ENCODE assay signal across 8 cellular contexts in genomic region chr6:137094411-137095008, GRCh38. TPM values are rescaled to one million over a fixed set of nuclear protein-coding genes. Genes with fewer than 3 reads are reported as not detected.
DNase-seq lines count a peak whose midpoint lies in the region; ATAC-seq and TF ChIP-seq lines count a peak whose summit lies in the region.

No MANE protein-coding gene starts in this region.

- DNase-seq in AG04449 (ENCODE audit: low read depth, low spot score) (peak; percentile 12), LoVo (ENCODE audit: low spot score) (peak; percentile 74), SK-N-SH (peak; percentile 56), heart right ventricle (peak in 1 of 2 donors; percentile 70), putamen (ENCODE audit: low spot score) (peak; percentile 62)
- peak; percentile 6 for DNase-seq in activated naive CD8-positive, alpha-beta T cell treated with anti-CD3 and anti-CD28 coated beads, Interleukin-2, amount 50 U/mL, for 16 hours (ENCODE audit: low read depth, low spot score)

- 38% methylated on average over 5 of the region's 5 CpGs for WGBS in SK-N-SH (ENCODE audit: low lambda C conversion rate)
- WGBS in heart right ventricle, 2 donors, result 38 to 40% methylated on average over 5 of the region's 5 CpGs

- no peak overlapping the region for H3K9ac ChIP-seq in SK-N-SH

- CTCF ChIA-PET in AG04449 (lab: Yijun Ruan, JAX), result interaction anchor here (0.5 to 7.2 kb wide), 27 partner anchors 8 to 906 kb away, joined by 3 to 57 read pairs (median 4); no protein-coding TSS in a partner anchor
- CTCF ChIA-PET in SK-N-SH (lab: Yijun Ruan, JAX), result interaction anchor here (0.6 to 4.1 kb wide), 76 partner anchors 8 to 772 kb away, joined by 3 to 39 read pairs (median 4); partner anchors contain the start of genes IL20RA, IL22RA2, MAP3K5 and PEX7

- no peaks in the 10 kb centered on the region for H3K36me3 ChIP-seq in SK-N-SH (replicated peaks in 1 of 2; ENCODE audit: control insufficient read depth in 1 of 2, insufficient read depth in 2 of 2, low read length in 1 of 2)
- H3K36me3 ChIP-seq in heart right ventricle, result no peaks in the 10 kb centered on the region

- H3K4me2 ChIP-seq in SK-N-SH, result no peak overlapping the region

- H4K20me1 ChIP-seq in SK-N-SH (ENCODE audit: insufficient read depth), result no peaks in the 10 kb centered on the region

- H3K79me2 ChIP-seq in SK-N-SH (ENCODE audit: insufficient read depth), result no peaks in the 10 kb centered on the region

- H3K4me1 ChIP-seq in SK-N-SH (ENCODE audit: control insufficient read depth in 1 of 2, insufficient read depth in 2 of 2, low read depth in 1 of 2, low read length in 1 of 2) (peaks cover 0 to 8% of the 10 kb centered on the region in 2 experiments; a peak in 1 of 4 replicates), heart right ventricle (peaks cover 0 to 15% (median 0%) of the 10 kb centered on the region in 9 donors)

- H3F3A ChIP-seq in SK-N-SH (replicated peaks; ENCODE audit: insufficient read depth), result no peaks in the 10 kb centered on the region

- no peaks in the 10 kb centered on the region for H3K9me2 ChIP-seq in SK-N-SH

- POLR2A ChIA-PET in AG04449 (lab: Yijun Ruan, JAX), result no interaction called here
- POLR2A ChIA-PET in SK-N-SH (lab: Yijun Ruan, JAX), result interaction anchor here (0.7 to 1.0 kb wide), 2 partner anchors 18 to 115 kb away, joined by 3 to 4 read pairs; no protein-coding TSS in a partner anchor

- H2AFZ ChIP-seq in SK-N-SH (ENCODE audit: low read depth), result no peak overlapping the region

- peak; percentile 90 for TF ChIP-seq RAD21 in SK-N-SH (IDR thresholded peaks at IDR 0.05; ENCODE audit: low read length)

- TF ChIP-seq CTCF in AG04449 (IDR thresholded peaks at IDR 0.05; ENCODE audit: insufficient read depth, low read length, missing control alignments) (peak; percentile 55), SK-N-SH (IDR thresholded peaks at IDR 0.05) (peak; percentile 71), heart right ventricle (IDR thresholded peaks at IDR 0.05) (peak; percentile 58 to 90 (median 80))

- no peak for TF ChIP-seq EP300 in SK-N-SH (IDR thresholded peaks at IDR 0.05; ENCODE audit: borderline replicate concordance in 1 of 2, low read depth in 1 of 2, low read length in 1 of 2)

- H3K9me3 ChIP-seq in SK-N-SH (no peaks in the 10 kb centered on the region), heart right ventricle (no peaks in the 10 kb centered on the region)

- H3K27me3 ChIP-seq in SK-N-SH (ENCODE audit: insufficient read depth) (no peaks in the 10 kb centered on the region), heart right ventricle (no peaks in the 10 kb centered on the region)

- intact Hi-C loops in heart right ventricle (cut with DNase I), result loop anchor here (1.0 to 10.0 kb wide), 16 partner anchors 68 to 548 kb away; partner anchors contain the start of gene IFNGR1 (in 1 of the 10)

- ATAC-seq in GM18498 (IDR thresholded peaks at IDR 0.05; ENCODE audit: unreplicated experiment) (peak; percentile 36), heart right ventricle (peak in 7 of 8 donors; percentile 63 to 79 (median 74)), HG02623 (IDR thresholded peaks at IDR 0.05; ENCODE audit: unreplicated experiment) (no peak)

- H3K27ac ChIP-seq in SK-N-SH (ENCODE audit: low read depth in 2 of 2, low read length in 1 of 2), result no peak overlapping the region; a peak in 1 of 4 replicates
- no peak overlapping the region for H3K27ac ChIP-seq in heart right ventricle

- H3K4me3 ChIP-seq in AG04449 (ENCODE audit: low read depth, low read length) (no peak overlapping the region), SK-N-SH (ENCODE audit: low read depth in 2 of 2, low read length in 1 of 2) (no peak overlapping the region), heart right ventricle (no peak overlapping the region)

TF ChIP-seq in SK-N-SH, 30 proteins besides CTCF, POLR2A, EP300 and RAD21:
- TF ChIP-seq NRF1 (IDR thresholded peaks at IDR 0.05; ENCODE audit: low read depth, low read length), result no peak
- no peak for TF ChIP-seq TCF12 (IDR thresholded peaks at IDR 0.05)
- peak; percentile 69 for TF ChIP-seq SMC3 (IDR thresholded peaks at IDR 0.05; ENCODE audit: low read depth, low read length)
TF ChIP-seq in SK-N-SH: peak in this region for 1.

RNA-seq across cellular contexts. Expression of gene IL20RA, which starts 49.7 kb away (rescaled TPM):
- polyA plus RNA-seq in SK-N-SH (2012; rRNA removed) (0.10 and 0.29 TPM in 2 replicates), heart right ventricle (1 to 10 TPM in 1 of 2 donors, under 1 TPM in 1; 0.28 to 1.8 TPM)
- polyA plus RNA-seq in SK-N-SH (2012; cell fraction: cytosol; rRNA removed), result 0.30 and 0.55 TPM in 2 replicates
- 0.10 and 0.12 TPM in 2 replicates for polyA plus RNA-seq in SK-N-SH (2012; cell fraction: nucleus; rRNA removed)
- total RNA-seq in heart right ventricle, result 10 to 100 TPM in 1 of 10 donors, 1 to 10 TPM in 8, under 1 TPM in 1; 0.42 to 15.4 (median 2.2) TPM
